ENCODE assay signal across 7 cellular contexts in the genomic region with DNA sequence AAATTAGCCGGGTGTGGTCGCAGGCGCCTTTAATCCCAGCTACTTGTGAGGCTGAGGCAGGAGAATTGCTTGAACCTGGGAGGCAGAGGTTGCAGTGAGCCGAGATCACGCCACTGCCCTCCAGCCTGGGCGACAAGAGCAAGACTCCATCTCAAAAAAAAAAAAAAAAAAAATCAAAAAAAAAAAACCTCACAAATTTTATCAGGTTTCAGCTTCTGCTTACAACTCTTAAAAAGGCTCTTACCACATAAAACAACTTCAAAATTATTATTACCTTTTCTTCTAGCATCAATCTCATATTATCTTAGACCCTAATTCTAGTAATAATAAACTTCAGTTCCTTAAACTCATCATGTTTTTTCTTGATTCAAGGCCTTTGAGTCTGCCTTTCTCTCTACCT.
A peak's percentile ranks its signal among the peaks of the same experiment; 100 is the strongest.
DNase-seq lines count a peak whose midpoint lies in the region; ATAC-seq, FAIRE-seq and TF ChIP-seq lines count a peak whose summit lies in the region.
"Not testable (repeated sequence)": the region's sequence is repeated elsewhere in the genome, so short reads cannot be mapped to it uniquely, and the experiment has no call there.

No MANE protein-coding gene starts in this region.

- ATAC-seq in WTC11; central memory CD8-positive, alpha-beta T cell (replicated peaks; ENCODE audit: extremely low read depth, poor library complexity, severe bottlenecking); memory B cell (ENCODE audit: low read depth): not testable (repeated sequence)

- CTCF ChIA-PET in HEK293T (lab: Yijun Ruan, JAX) = interaction anchor here (0.6 kb wide), 1 partner anchor 126 kb away, joined by 3 read pairs; no protein-coding TSS in a partner anchor
- CTCF ChIA-PET in WTC11 (lab: Charles Lee) = not testable (repeated sequence)

- not testable (repeated sequence) for H3K9me3 Mint-ChIP-seq in WTC11; activated T-cell treated with anti-CD3 and anti-CD28 coated beads, Interleukin-2, amount 50 U/mL, for 24 hours; central memory CD8-positive, alpha-beta T cell; memory B cell; nephron progenitor cell

- H3K36me3 Mint-ChIP-seq in WTC11 (peaks cover 12% of the 10 kb centered on the region), memory B cell (peaks cover 11% of the 10 kb centered on the region), nephron progenitor cell (ENCODE audit: low read depth) (peaks cover 36% of the 10 kb centered on the region)
- peaks cover 44% of the 10 kb centered on the region for H3K36me3 Mint-ChIP-seq in activated T-cell treated with anti-CD3 and anti-CD28 coated beads, Interleukin-2, amount 50 U/mL, for 24 hours (ENCODE audit: low read depth)
- H3K36me3 Mint-ChIP-seq in central memory CD8-positive, alpha-beta T cell (ENCODE audit: insufficient read depth) = peaks cover 22% of the 10 kb centered on the region

- POLR2A ChIA-PET in HEK293T (lab: Yijun Ruan, JAX) = not testable (repeated sequence)
- POLR2A ChIA-PET in WTC11 (lab: Charles Lee) = interaction anchor here (0.6 kb wide), 1 partner anchor 296 kb away, joined by 3 read pairs; no protein-coding TSS in a partner anchor

- not testable (repeated sequence) for H3K27me3 Mint-ChIP-seq in WTC11 (ENCODE audit: low read depth); activated T-cell treated with anti-CD3 and anti-CD28 coated beads, Interleukin-2, amount 50 U/mL, for 24 hours; central memory CD8-positive, alpha-beta T cell; memory B cell; nephron progenitor cell (ENCODE audit: low read depth, poor library complexity)

- peak overlapping the region; percentile 66 for H3K27ac Mint-ChIP-seq in WTC11
- H3K27ac Mint-ChIP-seq in activated T-cell treated with anti-CD3 and anti-CD28 coated beads, Interleukin-2, amount 50 U/mL, for 24 hours = peak overlapping the region; percentile 26
- H3K27ac Mint-ChIP-seq in central memory CD8-positive, alpha-beta T cell (ENCODE audit: low read depth) = peak overlapping the region; percentile 2
- H3K27ac Mint-ChIP-seq in memory B cell = peak overlapping the region; percentile 33
- peak overlapping the region; percentile 53 for H3K27ac Mint-ChIP-seq in nephron progenitor cell

- peak; percentile 33 for FAIRE-seq in G401.6 (lab: Jason Lieb, UNC)

- H3K4me1 Mint-ChIP-seq in WTC11 (peaks cover 19% of the 10 kb centered on the region), nephron progenitor cell (peaks cover 18% of the 10 kb centered on the region)
- H3K4me1 Mint-ChIP-seq in activated T-cell treated with anti-CD3 and anti-CD28 coated beads, Interleukin-2, amount 50 U/mL, for 24 hours (ENCODE audit: low read depth); memory B cell: not testable (repeated sequence)
- H3K4me1 Mint-ChIP-seq in central memory CD8-positive, alpha-beta T cell = peaks cover 10% of the 10 kb centered on the region

- DNase-seq in HEK293T (ENCODE audit: extremely low spot score); WTC11 (ENCODE audit: low spot score); activated T-cell treated with anti-CD3 and anti-CD28 coated beads, Interleukin-2, amount 50 U/mL, for 24 hours; central memory CD8-positive, alpha-beta T cell (ENCODE audit: low spot score in 2 of 2); memory B cell (ENCODE audit: low spot score in 2 of 2); nephron progenitor cell: not testable (repeated sequence)

- TF ChIP-seq CTCF in WTC11 (IDR thresholded peaks at IDR 0.05); nephron progenitor cell (IDR thresholded peaks at IDR 0.05): not testable (repeated sequence)

- not testable (repeated sequence) for H3K4me3 Mint-ChIP-seq in WTC11; activated T-cell treated with anti-CD3 and anti-CD28 coated beads, Interleukin-2, amount 50 U/mL, for 24 hours; central memory CD8-positive, alpha-beta T cell; memory B cell; nephron progenitor cell

TF ChIP-seq in HEK293T, 16 proteins besides CTCF, POLR2A, EP300 and RAD21:
- TF ChIP-seq ZNF384 (IDR thresholded peaks at IDR 0.05) = peak; percentile 70; the same call in 1 of the 2 replicates

Comparison
In these comparisons a context has a peak if more than half of its experiments do, and no peak if none do; other contexts are left out.
1. H3K27ac Mint-ChIP-seq: peak in every context shown above with its lines; median percentile 66 in WTC11; 53 in nephron progenitor cell; 33 in memory B cell; 26 in activated T-cell treated with anti-CD3 and anti-CD28 coated beads, Interleukin-2, amount 50 U/mL, for 24 hours; 2 in central memory CD8-positive, alpha-beta T cell.